In the genomic region with DNA sequence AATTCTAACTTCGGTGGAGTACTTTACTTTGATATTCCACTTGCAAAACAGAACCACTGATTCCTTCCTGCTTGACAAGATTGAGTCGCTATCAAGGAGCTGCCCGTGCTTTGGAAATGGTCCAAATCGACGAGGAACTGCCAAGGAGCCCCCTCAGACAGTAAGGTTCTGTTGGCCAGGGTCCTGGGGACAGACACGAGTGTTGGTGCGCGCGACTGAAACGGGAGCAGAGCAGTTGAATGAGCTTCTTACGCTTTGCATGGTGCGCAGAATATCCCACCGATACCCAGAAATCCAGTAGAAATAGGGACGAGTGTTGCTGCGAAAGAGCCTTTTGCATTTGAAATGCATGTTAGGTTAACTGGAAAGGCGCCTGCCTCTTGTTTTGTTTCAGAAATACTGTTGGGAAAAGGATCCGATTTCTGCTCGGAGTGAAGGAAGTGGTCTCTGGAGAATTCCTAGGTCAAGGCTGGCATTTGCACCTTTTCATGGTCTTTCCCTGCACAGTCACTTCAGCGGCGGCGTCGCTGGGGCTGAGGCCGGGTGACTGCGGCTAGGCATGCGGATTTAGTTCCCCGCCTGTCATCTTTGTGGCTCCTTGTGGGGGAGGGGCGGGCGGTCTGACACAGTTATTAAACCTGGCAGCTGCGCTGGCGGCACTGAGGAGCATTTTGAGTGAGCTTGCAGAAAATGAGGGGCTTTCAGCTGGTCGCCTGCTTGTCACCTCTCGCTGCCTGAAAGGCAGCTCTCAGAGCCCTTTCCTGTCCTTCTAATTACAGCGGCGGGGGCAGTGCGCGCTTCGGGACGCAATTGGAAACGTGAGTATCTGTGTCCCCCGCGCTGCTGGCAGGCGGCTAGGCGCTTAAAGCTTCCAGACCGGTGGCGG, we compare ENCODE assay signal across 8 cellular contexts. TPM values are rescaled to one million over a fixed set of nuclear protein-coding genes. Genes with fewer than 3 reads are reported as not detected.
DNase-seq lines count a peak whose midpoint lies in the region; ATAC-seq and TF ChIP-seq lines count a peak whose summit lies in the region.

No MANE protein-coding gene starts in this region.

- DNase-seq in NCI-H2227 (lab: John Stamatoyannopoulos, UW; ENCODE audit: unreplicated experiment): peak; percentile 92
- peak; percentile 58 for DNase-seq in activated CD4-positive, alpha-beta memory T cell treated with anti-CD3 and anti-CD28 coated beads, Interleukin-2, amount 10 ng/mL, durations not matched to agents 7 days and 5 days
- peak; percentile 54 for DNase-seq in effector CD4-positive, alpha-beta T cell
- peak in 1 of 2 experiments; percentile 57 for DNase-seq in mesothelial cell of epicardium (ENCODE audit: low spot score in 2 of 2, unreplicated experiment in 2 of 2)
- peak; percentile 54 to 65 for DNase-seq in stimulated activated CD8-positive, alpha-beta memory T cell treated with anti-CD3 and anti-CD28 coated beads, Interleukin-2, amount 100 ng/mL, for 48 hours (ENCODE audit: low read depth in 2 of 2)

- H3K4me3 Mint-ChIP-seq in activated CD4-positive, alpha-beta memory T cell treated with anti-CD3 and anti-CD28 coated beads, Interleukin-2, amount 10 ng/mL, durations not matched to agents 7 days and 5 days: peak overlapping the region; percentile 80
- peak overlapping the region; percentile 85 for H3K4me3 Mint-ChIP-seq in mesothelial cell of epicardium

- no peak for TF ChIP-seq CTCF in mesothelial cell of epicardium (IDR thresholded peaks at IDR 0.05; ENCODE audit: unreplicated experiment)

- H3K27me3 Mint-ChIP-seq in activated CD4-positive, alpha-beta memory T cell treated with anti-CD3 and anti-CD28 coated beads, Interleukin-2, amount 10 ng/mL, durations not matched to agents 7 days and 5 days: peaks cover 52% of the 10 kb centered on the region
- peaks cover 11% of the 10 kb centered on the region for H3K27me3 Mint-ChIP-seq in mesothelial cell of epicardium (ENCODE audit: low read depth)

- no peaks in the 10 kb centered on the region for H3K36me3 Mint-ChIP-seq in activated CD4-positive, alpha-beta memory T cell treated with anti-CD3 and anti-CD28 coated beads, Interleukin-2, amount 10 ng/mL, durations not matched to agents 7 days and 5 days (ENCODE audit: low read depth)
- no peaks in the 10 kb centered on the region for H3K36me3 Mint-ChIP-seq in mesothelial cell of epicardium

- POLR2A ChIA-PET in activated CD4-positive, alpha-beta memory T cell treated with anti-CD3 and anti-CD28 coated beads, Interleukin-2, amount 10 ng/mL, durations not matched to agents 7 days and 5 days (lab: Charles Lee): no interaction called here

- ATAC-seq in GM18498 (IDR thresholded peaks at IDR 0.05; ENCODE audit: unreplicated experiment) (peak; percentile 23), HG03045 (IDR thresholded peaks at IDR 0.05; ENCODE audit: unreplicated experiment) (peak; percentile 7), HG03342 (IDR thresholded peaks at IDR 0.05; ENCODE audit: unreplicated experiment) (no peak)

- peaks cover 32% of the 10 kb centered on the region for H3K4me1 Mint-ChIP-seq in activated CD4-positive, alpha-beta memory T cell treated with anti-CD3 and anti-CD28 coated beads, Interleukin-2, amount 10 ng/mL, durations not matched to agents 7 days and 5 days
- peaks cover 34% of the 10 kb centered on the region for H3K4me1 Mint-ChIP-seq in mesothelial cell of epicardium

- no peaks in the 10 kb centered on the region for H3K9me3 Mint-ChIP-seq in activated CD4-positive, alpha-beta memory T cell treated with anti-CD3 and anti-CD28 coated beads, Interleukin-2, amount 10 ng/mL, durations not matched to agents 7 days and 5 days
- no peaks in the 10 kb centered on the region for H3K9me3 Mint-ChIP-seq in mesothelial cell of epicardium

- no peak overlapping the region for H3K27ac Mint-ChIP-seq in activated CD4-positive, alpha-beta memory T cell treated with anti-CD3 and anti-CD28 coated beads, Interleukin-2, amount 10 ng/mL, durations not matched to agents 7 days and 5 days
- H3K27ac Mint-ChIP-seq in mesothelial cell of epicardium: peak overlapping the region; percentile 92

- CTCF ChIA-PET in activated CD4-positive, alpha-beta memory T cell treated with anti-CD3 and anti-CD28 coated beads, Interleukin-2, amount 10 ng/mL, durations not matched to agents 7 days and 5 days (lab: Charles Lee): interaction anchor here (0.6 kb wide), 1 partner anchor 161 kb away, joined by 4 read pairs; no protein-coding TSS in a partner anchor

RNA-seq across cellular contexts. Expression of a gene that starts 51.5 kb away (rescaled TPM):
- under 1 TPM; 0.10 to 0.20 TPM for total RNA-seq in activated CD4-positive, alpha-beta memory T cell treated with anti-CD3 and anti-CD28 coated beads, Interleukin-2, amount 10 ng/mL, durations not matched to agents 7 days and 5 days
- total RNA-seq in mesothelial cell of epicardium: 47.3 to 50.1 TPM (median 48.8 TPM) in 3 replicates

Comparison
In these comparisons a context has a peak if more than half of its experiments do, and no peak if none do; other contexts are left out.
1. RNA of a gene that starts 51.5 kb away (total RNA-seq): 47.3 to 50.1 TPM in mesothelial cell of epicardium; 0.10 to 0.20 TPM in activated CD4-positive, alpha-beta memory T cell treated with anti-CD3 and anti-CD28 coated beads, Interleukin-2, amount 10 ng/mL, durations not matched to agents 7 days and 5 days; every median in the first group is over 10 times any median in the second.